In genomic region chr14:27484633-27485032, GRCh38 we compare ENCODE assay signal across 27 cellular contexts.
"Had no signal": no experiment of that assay in that cellular context is flagged by ENCODE, and none has a peak within 500 bp of the region (broad histone marks: within the 10 kb centered on the region; RNA-seq: fewer than 3 reads in every experiment).

No MANE protein-coding gene starts in this region.

- H3K27me3 ChIP-seq: colonic mucosa, dorsolateral prefrontal cortex, esophagus muscularis mucosa, esophagus squamous epithelium, foreskin keratinocyte, gastrocnemius medialis, gastroesophageal sphincter, heart left ventricle, heart right ventricle had no signal

- H3K27me3 Mint-ChIP-seq: dendritic cell treated with granulocyte-macrophage colony-stimulating factor and Interleukin-4, amounts not matched to agents 40 ng/mL and 50 ng/mL, for 4 days; effector memory CD8-positive, alpha-beta T cell had no signal

- H3K4me1 ChIP-seq: colonic mucosa, esophagus muscularis mucosa, esophagus squamous epithelium, foreskin keratinocyte, gastrocnemius medialis, gastroesophageal sphincter, heart left ventricle, heart right ventricle had no signal

- H3K36me3 ChIP-seq: colonic mucosa, esophagus muscularis mucosa, esophagus squamous epithelium, gastrocnemius medialis, gastroesophageal sphincter, heart left ventricle, heart right ventricle had no signal

- H3K9me3 Mint-ChIP-seq: dendritic cell treated with granulocyte-macrophage colony-stimulating factor and Interleukin-4, amounts not matched to agents 40 ng/mL and 50 ng/mL, for 4 days; endodermal cell had no signal

- H3K4me3 Mint-ChIP-seq: dendritic cell treated with granulocyte-macrophage colony-stimulating factor and Interleukin-4, amounts not matched to agents 40 ng/mL and 50 ng/mL, for 4 days; effector memory CD8-positive, alpha-beta T cell; endodermal cell had no signal

- H3K27ac ChIP-seq: colonic mucosa, coronary artery, dorsolateral prefrontal cortex, epithelial cell of prostate, esophagus muscularis mucosa, esophagus squamous epithelium, foreskin keratinocyte, gastrocnemius medialis, gastroesophageal sphincter, heart left ventricle, heart right ventricle had no signal

- H3K27ac Mint-ChIP-seq: dendritic cell treated with granulocyte-macrophage colony-stimulating factor and Interleukin-4, amounts not matched to agents 40 ng/mL and 50 ng/mL, for 4 days; effector memory CD8-positive, alpha-beta T cell; endodermal cell had no signal

- H3K4me3 ChIP-seq: colonic mucosa, coronary artery, dorsolateral prefrontal cortex, esophagus muscularis mucosa, esophagus squamous epithelium, gastrocnemius medialis, gastroesophageal sphincter, heart left ventricle, heart right ventricle had no signal

- H3K9me3 ChIP-seq: colonic mucosa, esophagus muscularis mucosa, esophagus squamous epithelium, gastrocnemius medialis, gastroesophageal sphincter, heart right ventricle had no signal

- DNase-seq: colonic mucosa; cortex of kidney; dermis blood vessel endothelial cell; dorsolateral prefrontal cortex; effector CD4-positive, alpha-beta T cell; effector CD8-positive, alpha-beta T cell; effector memory CD4-positive, alpha-beta T cell; effector memory CD8-positive, alpha-beta T cell; endodermal cell; erythroblast; esophagus squamous epithelium; foreskin fibroblast; foreskin keratinocyte; foreskin melanocyte; gastrocnemius medialis; glutamatergic neuron; head of caudate nucleus; heart left ventricle; heart right ventricle had no signal

- ATAC-seq: effector memory CD8-positive, alpha-beta T cell; esophagus mucosa; foreskin keratinocyte; gastrocnemius medialis; gastroesophageal sphincter; heart left ventricle; heart right ventricle had no signal

- FAIRE-seq: endometrium, endothelial cell of umbilical vein had no signal

- H3K4me1 Mint-ChIP-seq: endodermal cell had no signal
